ENCODE assay signal across 25 cellular contexts in genomic region chr3:76096836-76097587, GRCh38.
DNase-seq lines count a peak whose midpoint lies in the region; ATAC-seq, FAIRE-seq and TF ChIP-seq lines count a peak whose summit lies in the region.
"Had no signal": no experiment of that assay in that cellular context is flagged by ENCODE, and none has a peak within 500 bp of the region (broad histone marks: within the 10 kb centered on the region; RNA-seq: fewer than 3 reads in every experiment).

No MANE protein-coding gene starts in this region.

- FAIRE-seq in GM12892 (lab: Jason Lieb, UNC) = peak; percentile 5
- FAIRE-seq: A549, GM18507, HepG2, K562 had no signal

- no peak for DNase-seq in GM12892 (ENCODE audit: insufficient read length)
- DNase-seq in NCI-H69 (lab: John Stamatoyannopoulos, UW) = peak; percentile 27
- DNase-seq in astrocyte of the spinal cord (ENCODE audit: low read depth, low spot score) = peak; percentile 31
- DNase-seq in iris pigment epithelial cell (ENCODE audit: low read depth) = peak; percentile 59
- no peak for DNase-seq in left lung
- DNase-seq in right atrium auricular region (ENCODE audit: low spot score) = no peak
- DNase-seq: CD4-positive, alpha-beta T cell; GOT3; Kasumi-1; NCI-H1092 treated with DMSO at 0.1 percent for 48 hours; NCI-H1436; NCI-H187 treated with DMSO at 0.1 percent for 48 hours; NCI-H446; NCI-H526; SHP77; T-cell had no signal

- H3K9me3 ChIP-seq in left lung (no peaks in the 10 kb centered on the region), right atrium auricular region (no peaks in the 10 kb centered on the region)
- H3K9me3 ChIP-seq: A549, HAP-1 had no signal

- H3K4me1 ChIP-seq in left lung (no peaks in the 10 kb centered on the region), right atrium auricular region (no peaks in the 10 kb centered on the region)
- H3K4me1 ChIP-seq: A549, BLaER1 had no signal

- no peak overlapping the region for H3K27ac ChIP-seq in left lung
- H3K27ac ChIP-seq in right atrium auricular region = no peak overlapping the region
- H3K27ac ChIP-seq: A549, BLaER1, RWPE1 had no signal

- no peak for TF ChIP-seq POLR2A in GM12892 (IDR thresholded peaks at IDR 0.05; ENCODE audit: low read depth, low read length)

- ATAC-seq in left lung = no peak
- ATAC-seq in GM18861 (IDR thresholded peaks at IDR 0.05; ENCODE audit: unreplicated experiment) = no peak
- no peak for ATAC-seq in GM21825 (IDR thresholded peaks at IDR 0.05; ENCODE audit: unreplicated experiment)
- ATAC-seq: A549, HepG2, K562, T-cell had no signal

- intact Hi-C loops in left lung (cut with DNase I) = no loop called here

- no peak for TF ChIP-seq CTCF in astrocyte of the spinal cord (IDR thresholded peaks at IDR 0.05; ENCODE audit: low read depth, low read length)
- TF ChIP-seq CTCF in left lung (IDR thresholded peaks at IDR 0.05) = no peak
- no peak for TF ChIP-seq CTCF in right atrium auricular region (IDR thresholded peaks at IDR 0.05)

- H3K4me3 ChIP-seq in astrocyte of the spinal cord (ENCODE audit: low read depth, low read length) = no peak overlapping the region
- H3K4me3 ChIP-seq in left lung = no peak overlapping the region
- no peak overlapping the region for H3K4me3 ChIP-seq in right atrium auricular region
- H3K4me3 ChIP-seq: A549, BLaER1, HAP-1, K562 had no signal

- H3K36me3 ChIP-seq in left lung = no peaks in the 10 kb centered on the region
- H3K36me3 ChIP-seq in right atrium auricular region = no peaks in the 10 kb centered on the region
- H3K36me3 ChIP-seq: BLaER1, HAP-1 had no signal

- H3K27me3 ChIP-seq in left lung = no peaks in the 10 kb centered on the region
- H3K27me3 ChIP-seq in right atrium auricular region = no peaks in the 10 kb centered on the region
- H3K27me3 ChIP-seq: BLaER1 had no signal

- in situ Hi-C loops in astrocyte of the spinal cord (cut with HindIII; ENCODE audit: low sequenced_read_pairs) = no loop called here

Comparison
In these comparisons a context has a peak if more than half of its experiments do, and no peak if none do; other contexts are left out.
1. DNase-seq: peak in NCI-H69 (single experiment), astrocyte of the spinal cord (single experiment) and iris pigment epithelial cell (single experiment); none in GM12892 (single experiment), left lung (0 of 2) and right atrium auricular region (single experiment).